ENCODE assay signal across 18 cellular contexts in the genomic region with DNA sequence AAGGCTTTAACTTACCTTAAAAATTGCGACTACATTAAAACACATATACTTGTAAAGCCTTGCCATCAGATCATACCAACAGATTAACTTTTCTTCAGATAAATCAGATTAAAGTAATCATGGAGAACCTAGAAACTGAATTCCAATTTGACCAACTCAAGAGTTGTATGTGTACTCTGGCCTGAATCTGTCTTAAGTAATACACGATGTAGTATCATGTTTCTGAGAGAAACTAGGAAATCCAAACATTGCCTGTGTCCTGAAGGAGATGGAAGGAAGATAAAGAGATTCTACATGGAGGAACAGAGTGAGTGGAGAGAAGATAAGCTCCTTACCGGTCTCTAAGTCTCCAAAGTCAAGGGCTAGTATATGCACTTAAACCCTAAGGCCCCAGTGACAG.
DNase-seq lines count a peak whose midpoint lies in the region; ATAC-seq and TF ChIP-seq lines count a peak whose summit lies in the region.
"Had no signal": no experiment of that assay in that cellular context is flagged by ENCODE, and none has a peak within 500 bp of the region (broad histone marks: within the 10 kb centered on the region; RNA-seq: fewer than 3 reads in every experiment).

No MANE protein-coding gene starts in this region.

- DNase-seq in IMR-90 (no peak), NCI-H82 (lab: John Stamatoyannopoulos, UW) (peak; percentile 83), testis (no peak), WERI-Rb-1 (no peak), Peyer's patch (no peak)
- DNase-seq: C1 segment of cervical spinal cord; Calu3; CD4-positive, alpha-beta memory T cell; COR-L47; DMS153; EL; GDM1; H9; HFFc6 had no signal

- no peaks in the 10 kb centered on the region for H4K20me1 ChIP-seq in IMR-90 (ENCODE audit: insufficient read depth, low read length)

- WGBS in IMR-90 (ENCODE audit: extremely low coverage in 2 of 2, insufficient read length in 1 of 2), 2 experiments, result no CpG with 5 or more reads among the region's 3 CpGs
- WGBS in testis, 2 donors, result 79 to 91% methylated on average over 3 of the region's 3 CpGs

- H3K4me3 ChIP-seq in IMR-90 (ENCODE audit: insufficient read depth, low read depth, low read length) (no peak overlapping the region), testis (no peak overlapping the region), WERI-Rb-1 (ENCODE audit: low read depth, low read length) (no peak overlapping the region), Peyer's patch (no peak overlapping the region)
- H3K4me3 ChIP-seq: GM12878, GM23338 had no signal

- no peak overlapping the region for H2BK5ac ChIP-seq in IMR-90 (ENCODE audit: low read depth, low read length, poor library complexity, severe bottlenecking)

- no peak for TF ChIP-seq CTCF in IMR-90 (conservative IDR thresholded peaks at IDR 0.05; ENCODE audit: low read depth, low read length)
- TF ChIP-seq CTCF in testis (IDR thresholded peaks at IDR 0.05), result no peak
- TF ChIP-seq CTCF in WERI-Rb-1 (IDR thresholded peaks at IDR 0.05; ENCODE audit: low read depth, low read length), result no peak
- no peak for TF ChIP-seq CTCF in Peyer's patch (IDR thresholded peaks at IDR 0.05)

- no TSS peak for BruUV-seq in IMR-90 (replicated peaks; lab: Mats Ljungman, UMichigan)

- H2BK120ac ChIP-seq in IMR-90 (ENCODE audit: low read depth, low read length), result no peak overlapping the region

- H3K9me1 ChIP-seq in IMR-90 (ENCODE audit: insufficient read depth, low read length), result no peaks in the 10 kb centered on the region

- no peak for TF ChIP-seq RAD21 in IMR-90 (IDR thresholded peaks at IDR 0.05; ENCODE audit: low read length)

- no peak overlapping the region for H3K4ac ChIP-seq in IMR-90 (ENCODE audit: low read depth, low read length)

- no peak overlapping the region for H3K18ac ChIP-seq in IMR-90 (ENCODE audit: low read depth, low read length)

- no peak overlapping the region for H2BK15ac ChIP-seq in IMR-90 (ENCODE audit: low read depth, low read length)

- no peak overlapping the region for H3K27ac ChIP-seq in IMR-90 (ENCODE audit: insufficient read depth, low read length)
- H3K27ac ChIP-seq in testis, result peak overlapping the region; percentile 3 to 4
- no peak overlapping the region for H3K27ac ChIP-seq in WERI-Rb-1
- H3K27ac ChIP-seq in Peyer's patch, result no peak overlapping the region

- no peak overlapping the region for H3K4me2 ChIP-seq in IMR-90 (ENCODE audit: low read depth, low read length)
- H3K4me2 ChIP-seq: GM23338 had no signal

- no peaks in the 10 kb centered on the region for H3K36me3 ChIP-seq in IMR-90 (ENCODE audit: control insufficient read depth, insufficient read depth, low read length)
- H3K36me3 ChIP-seq in testis (ENCODE audit: low read depth, missing control alignments), result no peaks in the 10 kb centered on the region
- H3K36me3 ChIP-seq in WERI-Rb-1, result no peaks in the 10 kb centered on the region
- no peaks in the 10 kb centered on the region for H3K36me3 ChIP-seq in Peyer's patch

- intact Hi-C loops in IMR-90 (cut with micrococcal nuclease) (no loop called here), testis (cut with DNase I; ENCODE audit: low total_unique reads) (no loop called here)

- ATAC-seq in IMR-90 (ENCODE audit: low read depth) (peak; percentile 57; the same call in 1 of the 2 replicates), GM21576 (IDR thresholded peaks at IDR 0.05; ENCODE audit: unreplicated experiment) (no peak)
- ATAC-seq: GM12878, GM23338, HCT116 had no signal

- H3K27me3 ChIP-seq in IMR-90 (ENCODE audit: control insufficient read depth, insufficient read depth, low read length) (no peaks in the 10 kb centered on the region), testis (no peaks in the 10 kb centered on the region), WERI-Rb-1 (ENCODE audit: insufficient read depth, low read depth, severe bottlenecking) (no peaks in the 10 kb centered on the region), Peyer's patch (no peaks in the 10 kb centered on the region)

- H2AK5ac ChIP-seq in IMR-90 (ENCODE audit: low read depth, low read length), result no peak overlapping the region

- POLR2A ChIA-PET in IMR-90 (lab: Charles Lee; ENCODE audit: unreplicated experiment), result no interaction called here

- H3K4me1 ChIP-seq in IMR-90 (ENCODE audit: control insufficient read depth, insufficient read depth, low read length) (no peaks in the 10 kb centered on the region), testis (peaks cover 6% of the 10 kb centered on the region), Peyer's patch (no peaks in the 10 kb centered on the region)

- no peaks in the 10 kb centered on the region for H3K9me3 ChIP-seq in IMR-90 (ENCODE audit: control insufficient read depth, insufficient read depth, low read length)
- H3K9me3 ChIP-seq in testis, result no peaks in the 10 kb centered on the region
- no peaks in the 10 kb centered on the region for H3K9me3 ChIP-seq in WERI-Rb-1 (ENCODE audit: severe bottlenecking)
- no peaks in the 10 kb centered on the region for H3K9me3 ChIP-seq in Peyer's patch

- 0 out of 4 replicates have a peak, but pooled peaks cover 0 to 3% of the 10 kb centered on the region in 2 experiments for H3K79me1 ChIP-seq in IMR-90 (ENCODE audit: low read depth in 1 of 2, low read length in 2 of 2)

- no peak overlapping the region for H3K56ac ChIP-seq in IMR-90 (ENCODE audit: extremely low read depth, insufficient read depth, low read length)

- no peak overlapping the region for H2AFZ ChIP-seq in IMR-90 (replicated peaks; ENCODE audit: low read length, poor library complexity)
- H2AFZ ChIP-seq: GM23338 had no signal

- CTCF ChIA-PET in IMR-90 (lab: Yijun Ruan, JAX), result no interaction called here

- H3K9ac ChIP-seq in IMR-90 (ENCODE audit: low read depth, low read length), result no peak overlapping the region

- no peak overlapping the region for H4K5ac ChIP-seq in IMR-90 (ENCODE audit: low read depth, low read length)

- H3K14ac ChIP-seq in IMR-90 (replicated peaks; ENCODE audit: low read depth, low read length), result no peak overlapping the region

- no peak overlapping the region for H2BK20ac ChIP-seq in IMR-90 (ENCODE audit: low read depth, low read length)

- H4K8ac ChIP-seq in IMR-90 (ENCODE audit: low read depth in 2 of 2, low read length in 2 of 2), result no peak overlapping the region

- dilution Hi-C loops in IMR-90 (cut with HindIII; ENCODE audit: low sequenced_read_pairs, unreplicated experiment), result no loop called here

- H4K91ac ChIP-seq in IMR-90 (ENCODE audit: insufficient read depth, low read depth, low read length), result no peak overlapping the region

- H2AK9ac ChIP-seq in IMR-90 (replicated peaks; ENCODE audit: low read depth, low read length, poor library complexity), result no peak overlapping the region

- TF ChIP-seq POLR2A in IMR-90 (IDR thresholded peaks at IDR 0.05; ENCODE audit: low read depth, low read length) (no peak), testis (IDR thresholded peaks at IDR 0.05) (no peak), Peyer's patch (IDR thresholded peaks at IDR 0.05) (no peak)

- in situ Hi-C loops in IMR-90 (cut with MboI; ENCODE audit: low sequenced_read_pairs), result loop anchor here (25.0 kb wide), 1 partner anchor 1345 kb away; no protein-coding TSS in a partner anchor

- H3K23ac ChIP-seq in IMR-90 (ENCODE audit: low read depth, low read length), result no peak overlapping the region

TF ChIP-seq in IMR-90, 13 proteins besides CTCF, POLR2A, EP300 and RAD21:
- TF ChIP-seq CHD1 (IDR thresholded peaks at IDR 0.05; ENCODE audit: low read depth, low read length) (no peak), MAZ (IDR thresholded peaks at IDR 0.05; ENCODE audit: borderline replicate concordance, low read depth, low read length) (no peak), CEBPB (IDR thresholded peaks at IDR 0.05; ENCODE audit: low read depth, low read length) (no peak), MXI1 (IDR thresholded peaks at IDR 0.05; ENCODE audit: borderline replicate concordance, low read depth, low read length) (no peak), NFE2L2 (IDR thresholded peaks at IDR 0.05; ENCODE audit: low read depth, low read length) (no peak), RFX5 (IDR thresholded peaks at IDR 0.05; ENCODE audit: low read depth, low read length) (no peak), MAFK (IDR thresholded peaks at IDR 0.05; ENCODE audit: low read depth, low read length) (no peak), BHLHE40 (IDR thresholded peaks at IDR 0.05; ENCODE audit: low read depth, low read length) (no peak), FOS (IDR thresholded peaks at IDR 0.05; ENCODE audit: low read depth, low read length) (no peak), SMC3 (IDR thresholded peaks at IDR 0.05; ENCODE audit: low read depth, low read length) (no peak), RCOR1 (IDR thresholded peaks at IDR 0.05; ENCODE audit: insufficient replicate concordance, low read length) (no peak)
- TF ChIP-seq, protein P1, sequence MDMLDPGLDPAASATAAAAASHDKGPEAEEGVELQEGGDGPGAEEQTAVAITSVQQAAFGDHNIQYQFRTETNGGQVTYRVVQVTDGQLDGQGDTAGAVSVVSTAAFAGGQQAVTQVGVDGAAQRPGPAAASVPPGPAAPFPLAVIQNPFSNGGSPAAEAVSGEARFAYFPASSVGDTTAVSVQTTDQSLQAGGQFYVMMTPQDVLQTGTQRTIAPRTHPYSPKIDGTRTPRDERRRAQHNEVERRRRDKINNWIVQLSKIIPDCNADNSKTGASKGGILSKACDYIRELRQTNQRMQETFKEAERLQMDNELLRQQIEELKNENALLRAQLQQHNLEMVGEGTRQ (IDR thresholded peaks at IDR 0.05; ENCODE audit: low read depth, low read length), result no peak
- TF ChIP-seq, protein P2, sequence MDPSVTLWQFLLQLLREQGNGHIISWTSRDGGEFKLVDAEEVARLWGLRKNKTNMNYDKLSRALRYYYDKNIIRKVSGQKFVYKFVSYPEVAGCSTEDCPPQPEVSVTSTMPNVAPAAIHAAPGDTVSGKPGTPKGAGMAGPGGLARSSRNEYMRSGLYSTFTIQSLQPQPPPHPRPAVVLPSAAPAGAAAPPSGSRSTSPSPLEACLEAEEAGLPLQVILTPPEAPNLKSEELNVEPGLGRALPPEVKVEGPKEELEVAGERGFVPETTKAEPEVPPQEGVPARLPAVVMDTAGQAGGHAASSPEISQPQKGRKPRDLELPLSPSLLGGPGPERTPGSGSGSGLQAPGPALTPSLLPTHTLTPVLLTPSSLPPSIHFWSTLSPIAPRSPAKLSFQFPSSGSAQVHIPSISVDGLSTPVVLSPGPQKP (IDR thresholded peaks at IDR 0.05; ENCODE audit: borderline replicate concordance, low read depth, low read length), result no peak

Comparison
In these comparisons a context has a peak if more than half of its experiments do, and no peak if none do; other contexts are left out.
1. H3K27ac ChIP-seq: peak in testis (2 of 2); none in IMR-90 (single experiment), WERI-Rb-1 (single experiment) and Peyer's patch (0 of 4).